ENCODE assay signal across 21 cellular contexts in genomic region chr7:20578257-20578771, GRCh38. TPM values are rescaled to one million over a fixed set of nuclear protein-coding genes. Genes with fewer than 3 reads are reported as not detected.
"Had no signal": no experiment of that assay in that cellular context is flagged by ENCODE, and none has a peak within 500 bp of the region (broad histone marks: within the 10 kb centered on the region; RNA-seq: fewer than 3 reads in every experiment).

No MANE protein-coding gene starts in this region.

- H3K27ac Mint-ChIP-seq: activated CD4-positive, alpha-beta T cell treated with anti-CD3 and anti-CD28 coated beads, Interleukin-2, amount 10 ng/mL, durations not matched to agents 24 days and 14 days; activated CD8-positive, alpha-beta T cell treated with anti-CD3 and anti-CD28 coated beads for 36 hours; activated naive CD4-positive, alpha-beta T cell treated with anti-CD3 and anti-CD28 coated beads for 36 hours; activated T-cell treated with anti-CD3 and anti-CD28 coated beads, Interleukin-2, amount 50 U/mL, for 24 hours; stimulated activated naive CD8-positive, alpha-beta T cell treated with anti-CD3 and anti-CD28 coated beads, Interleukin-15, Interleukin-2, amounts not matched to agents 100 ng/mL and 50 ng/mL, for 24 hours had no signal

- H3K9me3 Mint-ChIP-seq: activated CD4-positive, alpha-beta T cell treated with anti-CD3 and anti-CD28 coated beads, Interleukin-2, amount 10 ng/mL, durations not matched to agents 24 days and 14 days; activated CD8-positive, alpha-beta T cell treated with anti-CD3 and anti-CD28 coated beads for 36 hours; activated naive CD4-positive, alpha-beta T cell treated with anti-CD3 and anti-CD28 coated beads for 36 hours; activated T-cell treated with anti-CD3 and anti-CD28 coated beads, Interleukin-2, amount 50 U/mL, for 24 hours; neural crest cell; stimulated activated naive CD8-positive, alpha-beta T cell treated with anti-CD3 and anti-CD28 coated beads, Interleukin-15, Interleukin-2, amounts not matched to agents 100 ng/mL and 50 ng/mL, for 24 hours had no signal

- H3K4me3 Mint-ChIP-seq: activated CD4-positive, alpha-beta T cell treated with anti-CD3 and anti-CD28 coated beads, Interleukin-2, amount 10 ng/mL, durations not matched to agents 24 days and 14 days; activated CD8-positive, alpha-beta T cell treated with anti-CD3 and anti-CD28 coated beads for 36 hours; activated naive CD4-positive, alpha-beta T cell treated with anti-CD3 and anti-CD28 coated beads for 36 hours; activated T-cell treated with anti-CD3 and anti-CD28 coated beads, Interleukin-2, amount 50 U/mL, for 24 hours; brain; neural crest cell; stimulated activated naive CD8-positive, alpha-beta T cell treated with anti-CD3 and anti-CD28 coated beads, Interleukin-15, Interleukin-2, amounts not matched to agents 100 ng/mL and 50 ng/mL, for 24 hours had no signal

- H3K4me3 ChIP-seq: coronary artery, left ventricle myocardium inferior, prostate gland, right atrium auricular region, skin epidermis, tibial nerve, uterus had no signal

- ATAC-seq: activated CD8-positive, alpha-beta T cell treated with anti-CD3 and anti-CD28 coated beads for 36 hours had no signal

- H3K4me1 Mint-ChIP-seq: activated CD4-positive, alpha-beta T cell treated with anti-CD3 and anti-CD28 coated beads, Interleukin-2, amount 10 ng/mL, durations not matched to agents 24 days and 14 days; neural crest cell had no signal

- DNase-seq: activated CD4-positive, alpha-beta T cell treated with anti-CD3 and anti-CD28 coated beads, Interleukin-2, amount 10 ng/mL, durations not matched to agents 24 days and 14 days; activated CD4-positive, CD25-positive, alpha-beta regulatory T cell; activated CD8-positive, alpha-beta T cell treated with anti-CD3 and anti-CD28 coated beads for 36 hours; activated naive CD4-positive, alpha-beta T cell treated with anti-CD3 and anti-CD28 coated beads for 36 hours; activated T-cell treated with anti-CD3 and anti-CD28 coated beads, Interleukin-2, amount 50 U/mL, for 24 hours; anterior cingulate cortex; erythroblast; foreskin melanocyte; left ventricle myocardium inferior; mammary epithelial cell; T1000; uterus had no signal

- H3K36me3 ChIP-seq: left ventricle myocardium inferior, prostate gland, right atrium auricular region, tibial nerve, uterus had no signal

- H3K9me3 ChIP-seq: left ventricle myocardium inferior, prostate gland, right atrium auricular region, tibial nerve, uterus had no signal

- H3K27me3 Mint-ChIP-seq: activated CD4-positive, alpha-beta T cell treated with anti-CD3 and anti-CD28 coated beads, Interleukin-2, amount 10 ng/mL, durations not matched to agents 24 days and 14 days; activated CD8-positive, alpha-beta T cell treated with anti-CD3 and anti-CD28 coated beads for 36 hours; activated T-cell treated with anti-CD3 and anti-CD28 coated beads, Interleukin-2, amount 50 U/mL, for 24 hours had no signal

- H3K27me3 ChIP-seq: right atrium auricular region, tibial nerve, uterus had no signal

- H3K36me3 Mint-ChIP-seq: brain had no signal

- H3K4me1 ChIP-seq: prostate gland, uterus had no signal

- H3K27ac ChIP-seq: coronary artery, left ventricle myocardium inferior, prostate gland, right atrium auricular region, skin epidermis, uterus had no signal

RNA-seq across cellular contexts. Expression of gene ABCB5, which starts 37.2 kb away (rescaled TPM):
- total RNA-seq: activated CD4-positive, alpha-beta T cell treated with anti-CD3 and anti-CD28 coated beads, Interleukin-2, amount 10 ng/mL, durations not matched to agents 24 days and 14 days; activated CD8-positive, alpha-beta T cell treated with anti-CD3 and anti-CD28 coated beads for 36 hours; activated naive CD4-positive, alpha-beta T cell treated with anti-CD3 and anti-CD28 coated beads for 36 hours; left ventricle myocardium inferior; neural crest cell; osteocyte; right atrium auricular region had no signal
- polyA plus RNA-seq: mammary epithelial cell had no signal
